Comparison of ENCODE assay signal across 39 cellular contexts in genomic region chr1:17700363-17700762, GRCh38. TPM values are rescaled to one million over a fixed set of nuclear protein-coding genes. Genes with fewer than 3 reads are reported as not detected.
"Had no signal": no experiment of that assay in that cellular context is flagged by ENCODE, and none has a peak within 500 bp of the region (broad histone marks: within the 10 kb centered on the region; RNA-seq: fewer than 3 reads in every experiment).

No MANE protein-coding gene starts in this region.

- H3K4me3 Mint-ChIP-seq: activated CD4-positive, alpha-beta memory T cell treated with anti-CD3 and anti-CD28 coated beads, Interleukin-2, amount 10 ng/mL, durations not matched to agents 7 days and 5 days; activated CD4-positive, alpha-beta T cell treated with anti-CD3 and anti-CD28 coated beads for 36 hours; activated CD4-positive, alpha-beta T cell treated with anti-CD3 and anti-CD28 coated beads, Interleukin-2, amount 10 ng/mL, durations not matched to agents 24 days and 14 days; activated naive CD8-positive, alpha-beta T cell; activated T-cell treated with anti-CD3 and anti-CD28 coated beads, Interleukin-2, amount 50 U/mL, for 24 hours; activated T-helper 17 cell treated with anti-CD3 and anti-CD28 coated beads, Interleukin-2, amount 50 U/mL, for 72 hours; effector memory CD8-positive, alpha-beta T cell; T-helper 17 cell; T-helper 2 cell treated with Interferon-gamma antibody and Interleukin-4, amounts not matched to agents 5 μg/mL and 100 μg/mL, for 36 hours had no signal

- H3K27me3 Mint-ChIP-seq: activated CD4-positive, alpha-beta memory T cell treated with anti-CD3 and anti-CD28 coated beads, Interleukin-2, amount 10 ng/mL, durations not matched to agents 7 days and 5 days; activated CD4-positive, alpha-beta T cell treated with anti-CD3 and anti-CD28 coated beads, Interleukin-2, amount 10 ng/mL, durations not matched to agents 24 days and 14 days had no signal

- H3K36me3 Mint-ChIP-seq: activated naive CD8-positive, alpha-beta T cell had no signal

- DNase-seq: activated CD4-positive, alpha-beta memory T cell treated with anti-CD3 and anti-CD28 coated beads, Interleukin-2, amount 10 ng/mL, durations not matched to agents 7 days and 5 days; activated CD4-positive, alpha-beta T cell treated with anti-CD3 and anti-CD28 coated beads for 36 hours; activated CD4-positive, alpha-beta T cell treated with anti-CD3 and anti-CD28 coated beads, Interleukin-2, amount 10 ng/mL, durations not matched to agents 24 days and 14 days; activated CD4-positive, alpha-beta T cell treated with anti-CD3 and anti-CD28 coated beads, Interleukin-2, amount 50 U/mL, for 4 hours; activated CD4-positive, CD25-positive, alpha-beta regulatory T cell; activated CD4-positive, CD25-positive, alpha-beta regulatory T cell treated with anti-CD3 and anti-CD28 coated beads, Interleukin-2, amount 50 U/mL, for 72 hours; activated CD8-positive, alpha-beta memory T cell treated with anti-CD3 and anti-CD28 coated beads, Interleukin-2, amount 50 U/mL, for 48 hours; activated effector memory CD4-positive, alpha-beta T cell treated with Interleukin-2 at 50 U/mL for 16 hours; activated gamma-delta T cell treated with Interleukin-2 at 50 U/mL for 16 hours; activated naive CD4-positive, alpha-beta T cell treated with anti-CD3 and anti-CD28 coated beads, Interleukin-2, amount 50 U/mL, for 16 hours; activated naive CD4-positive, alpha-beta T cell treated with Interleukin-2 at 50 U/mL for 16 hours; activated T-cell treated with anti-CD3 and anti-CD28 coated beads for 4 hours; activated T-cell treated with anti-CD3 and anti-CD28 coated beads, Interleukin-2, amount 50 U/mL, for 24 hours; amniotic stem cell; anterior cingulate cortex; caudate nucleus; cortex of kidney; dermis blood vessel endothelial cell; effector CD4-positive, alpha-beta T cell; effector memory CD8-positive, alpha-beta T cell; esophagus squamous epithelium; foreskin melanocyte; heart right ventricle; T-helper 1 cell; T-helper 17 cell had no signal

- H3K27ac Mint-ChIP-seq: activated CD4-positive, alpha-beta memory T cell treated with anti-CD3 and anti-CD28 coated beads, Interleukin-2, amount 10 ng/mL, durations not matched to agents 7 days and 5 days; activated CD4-positive, alpha-beta T cell treated with anti-CD3 and anti-CD28 coated beads for 36 hours; activated CD4-positive, alpha-beta T cell treated with anti-CD3 and anti-CD28 coated beads, Interleukin-2, amount 10 ng/mL, durations not matched to agents 24 days and 14 days; activated naive CD8-positive, alpha-beta T cell; activated T-cell treated with anti-CD3 and anti-CD28 coated beads, Interleukin-2, amount 50 U/mL, for 24 hours; activated T-helper 17 cell treated with anti-CD3 and anti-CD28 coated beads, Interleukin-2, amount 50 U/mL, for 72 hours; effector memory CD8-positive, alpha-beta T cell; T-helper 17 cell; T-helper 2 cell treated with Interferon-gamma antibody and Interleukin-4, amounts not matched to agents 5 μg/mL and 100 μg/mL, for 36 hours had no signal

- FAIRE-seq: astrocyte, colon, endometrium, endothelial cell of umbilical vein had no signal

- H3K4me1 Mint-ChIP-seq: activated CD4-positive, alpha-beta memory T cell treated with anti-CD3 and anti-CD28 coated beads, Interleukin-2, amount 10 ng/mL, durations not matched to agents 7 days and 5 days; activated CD4-positive, alpha-beta T cell treated with anti-CD3 and anti-CD28 coated beads for 36 hours; activated CD4-positive, alpha-beta T cell treated with anti-CD3 and anti-CD28 coated beads, Interleukin-2, amount 10 ng/mL, durations not matched to agents 24 days and 14 days; activated T-helper 17 cell treated with anti-CD3 and anti-CD28 coated beads, Interleukin-2, amount 50 U/mL, for 72 hours; T-helper 17 cell had no signal

- ATAC-seq: activated CD4-positive, alpha-beta T cell treated with anti-CD3 and anti-CD28 coated beads for 36 hours; activated T-helper 17 cell treated with anti-CD3 and anti-CD28 coated beads, Interleukin-2, amount 50 U/mL, for 72 hours; effector memory CD8-positive, alpha-beta T cell; gastroesophageal sphincter; heart right ventricle; T-helper 17 cell had no signal

- H3K9me3 ChIP-seq: esophagus squamous epithelium, gastroesophageal sphincter, heart right ventricle had no signal

- H3K27me3 ChIP-seq: esophagus squamous epithelium, gastroesophageal sphincter, heart right ventricle had no signal

- H3K4me3 ChIP-seq: esophagus squamous epithelium, gastroesophageal sphincter, heart right ventricle had no signal

- H3K27ac ChIP-seq: epithelial cell of prostate, esophagus squamous epithelium, gastroesophageal sphincter, heart right ventricle had no signal

- H3K9me3 Mint-ChIP-seq: activated CD4-positive, alpha-beta memory T cell treated with anti-CD3 and anti-CD28 coated beads, Interleukin-2, amount 10 ng/mL, durations not matched to agents 7 days and 5 days; activated CD4-positive, alpha-beta T cell treated with anti-CD3 and anti-CD28 coated beads, Interleukin-2, amount 10 ng/mL, durations not matched to agents 24 days and 14 days; activated T-cell treated with anti-CD3 and anti-CD28 coated beads, Interleukin-2, amount 50 U/mL, for 24 hours; activated T-helper 17 cell treated with anti-CD3 and anti-CD28 coated beads, Interleukin-2, amount 50 U/mL, for 72 hours; effector memory CD8-positive, alpha-beta T cell; T-helper 2 cell treated with Interferon-gamma antibody and Interleukin-4, amounts not matched to agents 5 μg/mL and 100 μg/mL, for 36 hours had no signal

RNA-seq across cellular contexts. Expression of gene ACTL8, which starts 54.8 kb away (rescaled TPM):
- total RNA-seq: activated CD4-positive, alpha-beta memory T cell treated with anti-CD3 and anti-CD28 coated beads, Interleukin-2, amount 10 ng/mL, durations not matched to agents 7 days and 5 days; activated CD4-positive, alpha-beta T cell treated with anti-CD3 and anti-CD28 coated beads, Interleukin-2, amount 10 ng/mL, durations not matched to agents 24 days and 14 days; chondrocyte; dermis blood vessel endothelial cell; endothelial cell of umbilical vein; fibroblast of lung; fibroblast of villous mesenchyme; gastroesophageal sphincter; glomerular endothelial cell; heart right ventricle; T-helper 17 cell had no signal
- polyA plus RNA-seq: adipose tissue, endothelial cell of umbilical vein, heart right ventricle had no signal
